In genomic region chr14:71661441-71661840, GRCh38 we compare ENCODE assay signal across 26 cellular contexts.
"Had no signal": no experiment of that assay in that cellular context is flagged by ENCODE, and none has a peak within 500 bp of the region (broad histone marks: within the 10 kb centered on the region; RNA-seq: fewer than 3 reads in every experiment).

No MANE protein-coding gene starts in this region.

- H3K4me1 ChIP-seq: breast epithelium had no signal

- H3K4me3 Mint-ChIP-seq: activated CD4-positive, alpha-beta memory T cell treated with anti-CD3 and anti-CD28 coated beads for 36 hours; activated CD4-positive, alpha-beta T cell treated with anti-CD3 and anti-CD28 coated beads, Interleukin-2, amount 10 ng/mL, durations not matched to agents 7 days and 5 days; activated naive CD8-positive, alpha-beta T cell treated with anti-CD3 and anti-CD28 coated beads, Interleukin-2, amount 10 ng/mL, durations not matched to agents 7 days and 5 days; activated T-cell treated with anti-CD3 and anti-CD28 coated beads, Interleukin-2, amount 50 U/mL, for 4 hours had no signal

- ATAC-seq: activated T-cell treated with anti-CD3 and anti-CD28 coated beads, Interleukin-2, amount 50 U/mL, for 4 hours; Panc1 had no signal

- H3K27me3 ChIP-seq: breast epithelium, SJCRH30 had no signal

- H3K4me3 ChIP-seq: breast epithelium, SJCRH30 had no signal

- H3K27me3 Mint-ChIP-seq: activated CD4-positive, alpha-beta memory T cell treated with anti-CD3 and anti-CD28 coated beads for 36 hours; activated CD4-positive, alpha-beta T cell treated with anti-CD3 and anti-CD28 coated beads, Interleukin-2, amount 10 ng/mL, durations not matched to agents 7 days and 5 days; activated naive CD8-positive, alpha-beta T cell treated with anti-CD3 and anti-CD28 coated beads, Interleukin-2, amount 10 ng/mL, durations not matched to agents 7 days and 5 days had no signal

- DNase-seq: activated CD4-positive, alpha-beta memory T cell treated with anti-CD3 and anti-CD28 coated beads for 36 hours; activated CD4-positive, alpha-beta T cell treated with anti-CD3 and anti-CD28 coated beads, Interleukin-2, amount 10 ng/mL, durations not matched to agents 7 days and 5 days; activated CD4-positive, CD25-positive, alpha-beta regulatory T cell; activated CD8-positive, alpha-beta memory T cell treated with anti-CD3 and anti-CD28 coated beads for 24 hours; activated gamma-delta T cell; activated naive CD4-positive, alpha-beta T cell treated with anti-CD3 and anti-CD28 coated beads, Interleukin-2, amount 50 U/mL, for 16 hours; activated naive CD8-positive, alpha-beta T cell treated with anti-CD3 and anti-CD28 coated beads, Interleukin-2, amount 10 ng/mL, durations not matched to agents 7 days and 5 days; activated T-cell treated with anti-CD3 and anti-CD28 coated beads, Interleukin-2, amount 50 U/mL, for 4 hours; aorta; Kasumi-1; KBM-7; NCI-H1105 treated with DMSO at 0.1 percent for 48 hours; NCI-H1694; NCI-H2029; NCI-H2227 treated with DMSO at 0.1 percent for 48 hours; NCI-H510A; NK-92 treated with Interleukin-12 subunit alpha and Interleukin-12 subunit beta, amount 100 ng/mL, for 24 hours; OCI-M1; Right ventricle myocardium superior; SJCRH30; SK-N-SH; T-helper 1 cell had no signal

- H3K27ac ChIP-seq: breast epithelium, RWPE1, SJCRH30, VCaP had no signal

- H3K9me3 Mint-ChIP-seq: activated CD4-positive, alpha-beta memory T cell treated with anti-CD3 and anti-CD28 coated beads for 36 hours; activated CD4-positive, alpha-beta T cell treated with anti-CD3 and anti-CD28 coated beads, Interleukin-2, amount 10 ng/mL, durations not matched to agents 7 days and 5 days; activated naive CD8-positive, alpha-beta T cell treated with anti-CD3 and anti-CD28 coated beads, Interleukin-2, amount 10 ng/mL, durations not matched to agents 7 days and 5 days; activated T-cell treated with anti-CD3 and anti-CD28 coated beads, Interleukin-2, amount 50 U/mL, for 4 hours had no signal

- H3K9me3 ChIP-seq: breast epithelium, SJCRH30, SK-N-SH had no signal

- H3K36me3 ChIP-seq: breast epithelium, SJCRH30 had no signal

- H3K27ac Mint-ChIP-seq: activated CD4-positive, alpha-beta memory T cell treated with anti-CD3 and anti-CD28 coated beads for 36 hours; activated CD4-positive, alpha-beta T cell treated with anti-CD3 and anti-CD28 coated beads, Interleukin-2, amount 10 ng/mL, durations not matched to agents 7 days and 5 days; activated naive CD8-positive, alpha-beta T cell treated with anti-CD3 and anti-CD28 coated beads, Interleukin-2, amount 10 ng/mL, durations not matched to agents 7 days and 5 days had no signal
